ENCODE assay signal across 8 cellular contexts in the genomic region with DNA sequence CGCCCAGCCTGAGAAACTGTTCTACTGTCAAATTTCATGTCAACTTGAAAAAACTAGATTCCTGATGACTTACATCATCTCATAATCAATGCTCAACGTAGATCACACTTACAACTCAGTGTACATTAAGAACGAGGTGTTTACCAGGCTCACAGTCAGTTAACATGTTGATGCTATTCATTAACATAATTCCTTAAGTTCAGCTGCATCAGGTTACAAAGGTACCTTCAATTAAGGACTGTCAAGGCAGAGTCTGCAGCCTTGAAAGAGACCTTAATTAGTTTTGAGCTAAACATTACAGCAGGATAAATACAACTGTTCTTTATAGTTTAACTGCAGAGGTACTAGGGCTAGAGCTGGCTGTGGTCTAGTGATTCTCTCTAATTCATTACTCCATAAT. TPM values are rescaled to one million over a fixed set of nuclear protein-coding genes. Genes with fewer than 3 reads are reported as not detected.
DNase-seq lines count a peak whose midpoint lies in the region; ATAC-seq and TF ChIP-seq lines count a peak whose summit lies in the region.

No MANE protein-coding gene starts in this region.

- peaks cover 10% of the 10 kb centered on the region for H3K4me1 ChIP-seq in HEK293 (ENCODE audit: control insufficient read depth, insufficient read depth, low read length)

- H3K4me3 Mint-ChIP-seq in mesothelial cell of epicardium = peak overlapping the region; percentile 85

- POLR2A ChIA-PET in HEK293 (lab: Yijun Ruan, JAX) = interaction anchor here (0.5 to 1.1 kb wide), 2 partner anchors 53 to 79 kb away, joined by 3 to 6 read pairs; no protein-coding TSS in a partner anchor

- H3K9me3 Mint-ChIP-seq in mesothelial cell of epicardium = no peaks in the 10 kb centered on the region

- no peaks in the 10 kb centered on the region for H3K9me3 ChIP-seq in HEK293 (ENCODE audit: control insufficient read depth, insufficient read depth, low read depth, low read length)

- H3K27ac ChIP-seq in 22Rv1 = peak overlapping the region; percentile 90; the same call in 1 of the 2 replicates
- H3K27ac ChIP-seq in HEK293 (ENCODE audit: extremely low read depth, low read depth, low read length) = no peak overlapping the region; the same call in 1 of the 2 replicates

- TF ChIP-seq CTCF in 22Rv1 (IDR thresholded peaks at IDR 0.05) = no peak
- no peak for TF ChIP-seq CTCF in HEK293 (tag by site-specific recombination; IDR thresholded peaks at IDR 0.05)
- TF ChIP-seq CTCF in astrocyte of the spinal cord (IDR thresholded peaks at IDR 0.05; ENCODE audit: low read depth, low read length) = no peak
- TF ChIP-seq CTCF in mesothelial cell of epicardium (IDR thresholded peaks at IDR 0.05; ENCODE audit: unreplicated experiment) = no peak

- H3K36me3 ChIP-seq in HEK293 (ENCODE audit: control insufficient read depth in 2 of 2, insufficient read depth in 1 of 2, low read length in 2 of 2) = peaks cover 29 to 39% of the 10 kb centered on the region in 2 experiments

- CTCF ChIA-PET in HEK293 (lab: Yijun Ruan, JAX) = interaction anchor here (1.3 kb wide), 1 partner anchor 82 kb away, joined by 4 read pairs; the partner anchor contains the start of gene RGS9

- H3K4me1 Mint-ChIP-seq in mesothelial cell of epicardium = peaks cover 43% of the 10 kb centered on the region

- peak overlapping the region; percentile 90 for H3K4me3 ChIP-seq in HEK293 (ENCODE audit: low read depth, low read length)
- peak overlapping the region; percentile 91 for H3K4me3 ChIP-seq in astrocyte of the spinal cord (ENCODE audit: low read depth, low read length)

- no peak for DNase-seq in astrocyte of the spinal cord (ENCODE audit: low read depth, low spot score)
- no peak for DNase-seq in mesothelial cell of epicardium (ENCODE audit: low spot score in 2 of 2, unreplicated experiment in 2 of 2)
- no peak for DNase-seq in NCI-H187 (lab: John Stamatoyannopoulos, UW)
- DNase-seq in SIG-M5 treated with dmso at 0.1 percent for 504 hours (lab: John Stamatoyannopoulos, UW; ENCODE audit: unreplicated experiment) = no peak
- no peak for DNase-seq in NCI-H1694 (lab: John Stamatoyannopoulos, UW)

- H3K27ac Mint-ChIP-seq in mesothelial cell of epicardium = peak overlapping the region; percentile 34

- H3K27me3 Mint-ChIP-seq in mesothelial cell of epicardium (ENCODE audit: low read depth) = no peaks in the 10 kb centered on the region

- H3K36me3 Mint-ChIP-seq in mesothelial cell of epicardium = peaks cover 24% of the 10 kb centered on the region

- no peak for ATAC-seq in GM18858 (IDR thresholded peaks at IDR 0.05; ENCODE audit: unreplicated experiment)

- in situ Hi-C loops in astrocyte of the spinal cord (cut with HindIII; ENCODE audit: low sequenced_read_pairs) = no loop called here

TF ChIP-seq in HEK293, 187 proteins besides CTCF, POLR2A, EP300 and RAD21 (continues in another document):
- TF ChIP-seq, protein P1, sequence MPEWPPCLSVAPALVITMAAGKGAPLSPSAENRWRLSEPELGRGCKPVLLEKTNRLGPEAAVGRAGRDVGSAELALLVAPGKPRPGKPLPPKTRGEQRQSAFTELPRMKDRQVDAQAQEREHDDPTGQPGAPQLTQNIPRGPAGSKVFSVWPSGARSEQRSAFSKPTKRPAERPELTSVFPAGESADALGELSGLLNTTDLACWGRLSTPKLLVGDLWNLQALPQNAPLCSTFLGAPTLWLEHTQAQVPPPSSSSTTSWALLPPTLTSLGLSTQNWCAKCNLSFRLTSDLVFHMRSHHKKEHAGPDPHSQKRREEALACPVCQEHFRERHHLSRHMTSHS (tag by site-specific recombination; IDR thresholded peaks at IDR 0.05) = no peak
- TF ChIP-seq ZNF274 (IDR thresholded peaks at IDR 0.05; ENCODE audit: low read length) = no peak
- TF ChIP-seq ZNF274 (tag by site-specific recombination; IDR thresholded peaks at IDR 0.05; ENCODE audit: borderline replicate concordance) = no peak
- TF ChIP-seq, protein P2, sequence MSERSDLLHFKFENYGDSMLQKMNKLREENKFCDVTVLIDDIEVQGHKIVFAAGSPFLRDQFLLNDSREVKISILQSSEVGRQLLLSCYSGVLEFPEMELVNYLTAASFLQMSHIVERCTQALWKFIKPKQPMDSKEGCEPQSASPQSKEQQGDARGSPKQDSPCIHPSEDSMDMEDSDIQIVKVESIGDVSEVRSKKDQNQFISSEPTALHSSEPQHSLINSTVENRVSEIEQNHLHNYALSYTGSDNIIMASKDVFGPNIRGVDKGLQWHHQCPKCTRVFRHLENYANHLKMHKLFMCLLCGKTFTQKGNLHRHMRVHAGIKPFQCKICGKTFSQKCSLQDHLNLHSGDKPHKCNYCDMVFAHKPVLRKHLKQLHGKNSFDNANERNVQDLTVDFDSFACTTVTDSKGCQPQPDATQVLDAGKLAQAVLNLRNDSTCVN (tag by site-specific recombination; optimal IDR thresholded peaks at IDR 0.05) = no peak
- TF ChIP-seq ZNF777 (tag by site-specific recombination; IDR thresholded peaks at IDR 0.05; ENCODE audit: borderline replicate concordance) = no peak
- no peak for TF ChIP-seq ZNF670 (tag by site-specific recombination; IDR thresholded peaks at IDR 0.05; ENCODE audit: low read depth)
- TF ChIP-seq, protein P3, sequence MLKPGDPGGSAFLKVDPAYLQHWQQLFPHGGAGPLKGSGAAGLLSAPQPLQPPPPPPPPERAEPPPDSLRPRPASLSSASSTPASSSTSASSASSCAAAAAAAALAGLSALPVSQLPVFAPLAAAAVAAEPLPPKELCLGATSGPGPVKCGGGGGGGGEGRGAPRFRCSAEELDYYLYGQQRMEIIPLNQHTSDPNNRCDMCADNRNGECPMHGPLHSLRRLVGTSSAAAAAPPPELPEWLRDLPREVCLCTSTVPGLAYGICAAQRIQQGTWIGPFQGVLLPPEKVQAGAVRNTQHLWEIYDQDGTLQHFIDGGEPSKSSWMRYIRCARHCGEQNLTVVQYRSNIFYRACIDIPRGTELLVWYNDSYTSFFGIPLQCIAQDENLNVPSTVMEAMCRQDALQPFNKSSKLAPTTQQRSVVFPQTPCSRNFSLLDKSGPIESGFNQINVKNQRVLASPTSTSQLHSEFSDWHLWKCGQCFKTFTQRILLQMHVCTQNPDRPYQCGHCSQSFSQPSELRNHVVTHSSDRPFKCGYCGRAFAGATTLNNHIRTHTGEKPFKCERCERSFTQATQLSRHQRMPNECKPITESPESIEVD (tag by site-specific recombination; IDR thresholded peaks at IDR 0.05) = peak; percentile 41; the same call in 1 of the 2 replicates
- no peak for TF ChIP-seq ZNF560 (tag by site-specific recombination; IDR thresholded peaks at IDR 0.05; ENCODE audit: borderline replicate concordance)
- no peak for TF ChIP-seq GLI2 (tag by site-specific recombination; IDR thresholded peaks at IDR 0.05; ENCODE audit: borderline replicate concordance, low read depth)
- peak; percentile 57; the same call in 1 of the 2 replicates for TF ChIP-seq ZNF596 (tag by site-specific recombination; IDR thresholded peaks at IDR 0.05)
- no peak for TF ChIP-seq ZNF555 (tag by site-specific recombination; conservative IDR thresholded peaks at IDR 0.05)
- TF ChIP-seq ZNF654 (tag by site-specific recombination; IDR thresholded peaks at IDR 0.05; ENCODE audit: low read depth) = no peak
- TF ChIP-seq, protein P4, sequence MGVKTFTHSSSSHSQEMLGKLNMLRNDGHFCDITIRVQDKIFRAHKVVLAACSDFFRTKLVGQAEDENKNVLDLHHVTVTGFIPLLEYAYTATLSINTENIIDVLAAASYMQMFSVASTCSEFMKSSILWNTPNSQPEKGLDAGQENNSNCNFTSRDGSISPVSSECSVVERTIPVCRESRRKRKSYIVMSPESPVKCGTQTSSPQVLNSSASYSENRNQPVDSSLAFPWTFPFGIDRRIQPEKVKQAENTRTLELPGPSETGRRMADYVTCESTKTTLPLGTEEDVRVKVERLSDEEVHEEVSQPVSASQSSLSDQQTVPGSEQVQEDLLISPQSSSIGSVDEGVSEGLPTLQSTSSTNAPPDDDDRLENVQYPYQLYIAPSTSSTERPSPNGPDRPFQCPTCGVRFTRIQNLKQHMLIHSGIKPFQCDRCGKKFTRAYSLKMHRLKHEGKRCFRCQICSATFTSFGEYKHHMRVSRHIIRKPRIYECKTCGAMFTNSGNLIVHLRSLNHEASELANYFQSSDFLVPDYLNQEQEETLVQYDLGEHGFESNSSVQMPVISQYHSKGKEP (tag by site-specific recombination; IDR thresholded peaks at IDR 0.05) = no peak
- peak; percentile 55; the same call in 1 of the 2 replicates for TF ChIP-seq ZBTB17 (tag by site-specific recombination; IDR thresholded peaks at IDR 0.05)
- no peak for TF ChIP-seq ZFP41 (tag by site-specific recombination; IDR thresholded peaks at IDR 0.05; ENCODE audit: borderline replicate concordance)
- no peak for TF ChIP-seq ZSCAN18 (tag by site-specific recombination; IDR thresholded peaks at IDR 0.05)
- TF ChIP-seq FEZF1 (tag by site-specific recombination; IDR thresholded peaks at IDR 0.05) = no peak
- no peak for TF ChIP-seq ZNF791 (tag by site-specific recombination; IDR thresholded peaks at IDR 0.05)
- TF ChIP-seq KLF8 (tag by site-specific recombination; IDR thresholded peaks at IDR 0.05) = no peak
- TF ChIP-seq INSM2 (tag by site-specific recombination; IDR thresholded peaks at IDR 0.05) = no peak

RNA-seq across cellular contexts. Expression of gene GNA13, which starts 1.9 kb away (rescaled TPM):
- total RNA-seq in mesothelial cell of epicardium = 36.2 to 37.7 TPM (median 37.7 TPM) in 3 replicates
